In genomic region chr15:41836713-41837454, GRCh38 we compare ENCODE assay signal across 23 cellular contexts.
"Had no signal": no experiment of that assay in that cellular context is flagged by ENCODE, and none has a peak within 500 bp of the region (broad histone marks: within the 10 kb centered on the region; RNA-seq: fewer than 3 reads in every experiment).

No MANE protein-coding gene starts in this region.

- ATAC-seq: activated CD4-positive, CD25-positive, alpha-beta regulatory T cell treated with anti-CD3 and anti-CD28 coated beads, Interleukin-2, amount 50 U/mL, for 24 hours; activated T-cell treated with anti-CD3 and anti-CD28 coated beads, Interleukin-2, amount 50 U/mL, for 72 hours; natural killer cell treated with Interleukin-12 subunit alpha and Interleukin-12 subunit beta and Interleukin-15 and Interleukin-18, amount 100 ng/mL, for 72 hours; psoas muscle; stimulated activated naive CD8-positive, alpha-beta T cell treated with anti-CD3 and anti-CD28 coated beads, Interleukin-15, Interleukin-2, amounts not matched to agents 100 U/mL and 50 U/mL, for 24 hours had no signal

- H3K36me3 Mint-ChIP-seq: natural killer cell treated with Interleukin-12 subunit alpha and Interleukin-12 subunit beta and Interleukin-15 and Interleukin-18, amount 100 ng/mL, for 72 hours had no signal

- DNase-seq: activated CD4-positive, alpha-beta memory T cell treated with anti-CD3 and anti-CD28 coated beads, Interleukin-2, amount 10 ng/mL, durations not matched to agents 7 days and 5 days; activated CD4-positive, alpha-beta T cell treated with anti-CD3 and anti-CD28 coated beads, Interleukin-2, amount 10 ng/mL, durations not matched to agents 24 days and 14 days; activated effector memory CD4-positive, alpha-beta T cell treated with Interleukin-2 at 50 U/mL for 16 hours; activated T-cell treated with anti-CD3 and anti-CD28 coated beads, Interleukin-2, amount 50 U/mL, for 72 hours; brain microvascular endothelial cell; dorsolateral prefrontal cortex; foreskin fibroblast; kidney; mammary epithelial cell; ovary; psoas muscle; stimulated activated CD4-positive, alpha-beta T cell treated with anti-CD3 and anti-CD28 coated beads, Interleukin-4, amount 100 ng/mL, for 4 hours; stimulated activated naive CD8-positive, alpha-beta T cell treated with anti-CD3 and anti-CD28 coated beads, Interleukin-15, Interleukin-2, amounts not matched to agents 100 U/mL and 50 U/mL, for 24 hours; tibial artery had no signal

- H3K9me3 ChIP-seq: ascending aorta, neutrophil, ovary, psoas muscle, right atrium auricular region, tibial artery, vagina had no signal

- H3K27ac Mint-ChIP-seq: activated CD4-positive, alpha-beta memory T cell treated with anti-CD3 and anti-CD28 coated beads, Interleukin-2, amount 10 ng/mL, durations not matched to agents 7 days and 5 days; activated CD4-positive, alpha-beta T cell treated with anti-CD3 and anti-CD28 coated beads, Interleukin-2, amount 10 ng/mL, durations not matched to agents 24 days and 14 days; activated naive CD4-positive, alpha-beta T cell treated with anti-CD3 and anti-CD28 coated beads, Interleukin-2, amount 50 U/mL, for 24 hours; activated T-cell treated with anti-CD3 and anti-CD28 coated beads, Interleukin-2, amount 50 U/mL, for 72 hours; mesothelial cell of epicardium; natural killer cell treated with Interleukin-12 subunit alpha and Interleukin-12 subunit beta and Interleukin-15 and Interleukin-18, amount 100 ng/mL, for 72 hours had no signal

- H3K4me3 Mint-ChIP-seq: activated CD4-positive, alpha-beta memory T cell treated with anti-CD3 and anti-CD28 coated beads, Interleukin-2, amount 10 ng/mL, durations not matched to agents 7 days and 5 days; activated CD4-positive, alpha-beta T cell treated with anti-CD3 and anti-CD28 coated beads, Interleukin-2, amount 10 ng/mL, durations not matched to agents 24 days and 14 days; activated naive CD4-positive, alpha-beta T cell treated with anti-CD3 and anti-CD28 coated beads, Interleukin-2, amount 50 U/mL, for 24 hours; activated T-cell treated with anti-CD3 and anti-CD28 coated beads, Interleukin-2, amount 50 U/mL, for 72 hours; central memory CD8-positive, alpha-beta T cell; mesothelial cell of epicardium; natural killer cell treated with Interleukin-12 subunit alpha and Interleukin-12 subunit beta and Interleukin-15 and Interleukin-18, amount 100 ng/mL, for 72 hours had no signal

- H3K36me3 ChIP-seq: brain microvascular endothelial cell, ovary had no signal

- H3K27ac ChIP-seq: ascending aorta, brain microvascular endothelial cell, dorsolateral prefrontal cortex, neutrophil, ovary, right atrium auricular region, tibial artery had no signal

- H3K4me1 ChIP-seq: ascending aorta had no signal

- H3K4me3 ChIP-seq: ascending aorta, dorsolateral prefrontal cortex, ovary, psoas muscle, right atrium auricular region, tibial artery, vagina had no signal

- H3K27me3 ChIP-seq: ascending aorta, brain microvascular endothelial cell, dorsolateral prefrontal cortex, neutrophil, ovary, right atrium auricular region, tibial artery, vagina had no signal

- H3K27me3 Mint-ChIP-seq: activated CD4-positive, alpha-beta memory T cell treated with anti-CD3 and anti-CD28 coated beads, Interleukin-2, amount 10 ng/mL, durations not matched to agents 7 days and 5 days; activated CD4-positive, alpha-beta T cell treated with anti-CD3 and anti-CD28 coated beads, Interleukin-2, amount 10 ng/mL, durations not matched to agents 24 days and 14 days; activated naive CD4-positive, alpha-beta T cell treated with anti-CD3 and anti-CD28 coated beads, Interleukin-2, amount 50 U/mL, for 24 hours; central memory CD8-positive, alpha-beta T cell; natural killer cell treated with Interleukin-12 subunit alpha and Interleukin-12 subunit beta and Interleukin-15 and Interleukin-18, amount 100 ng/mL, for 72 hours had no signal

- H3K9me3 Mint-ChIP-seq: activated CD4-positive, alpha-beta memory T cell treated with anti-CD3 and anti-CD28 coated beads, Interleukin-2, amount 10 ng/mL, durations not matched to agents 7 days and 5 days; activated CD4-positive, alpha-beta T cell treated with anti-CD3 and anti-CD28 coated beads, Interleukin-2, amount 10 ng/mL, durations not matched to agents 24 days and 14 days; activated naive CD4-positive, alpha-beta T cell treated with anti-CD3 and anti-CD28 coated beads, Interleukin-2, amount 50 U/mL, for 24 hours; activated T-cell treated with anti-CD3 and anti-CD28 coated beads, Interleukin-2, amount 50 U/mL, for 72 hours; central memory CD8-positive, alpha-beta T cell; mesothelial cell of epicardium; natural killer cell treated with Interleukin-12 subunit alpha and Interleukin-12 subunit beta and Interleukin-15 and Interleukin-18, amount 100 ng/mL, for 72 hours had no signal
